Comparison of ENCODE assay signal across 20 cellular contexts in the genomic region with DNA sequence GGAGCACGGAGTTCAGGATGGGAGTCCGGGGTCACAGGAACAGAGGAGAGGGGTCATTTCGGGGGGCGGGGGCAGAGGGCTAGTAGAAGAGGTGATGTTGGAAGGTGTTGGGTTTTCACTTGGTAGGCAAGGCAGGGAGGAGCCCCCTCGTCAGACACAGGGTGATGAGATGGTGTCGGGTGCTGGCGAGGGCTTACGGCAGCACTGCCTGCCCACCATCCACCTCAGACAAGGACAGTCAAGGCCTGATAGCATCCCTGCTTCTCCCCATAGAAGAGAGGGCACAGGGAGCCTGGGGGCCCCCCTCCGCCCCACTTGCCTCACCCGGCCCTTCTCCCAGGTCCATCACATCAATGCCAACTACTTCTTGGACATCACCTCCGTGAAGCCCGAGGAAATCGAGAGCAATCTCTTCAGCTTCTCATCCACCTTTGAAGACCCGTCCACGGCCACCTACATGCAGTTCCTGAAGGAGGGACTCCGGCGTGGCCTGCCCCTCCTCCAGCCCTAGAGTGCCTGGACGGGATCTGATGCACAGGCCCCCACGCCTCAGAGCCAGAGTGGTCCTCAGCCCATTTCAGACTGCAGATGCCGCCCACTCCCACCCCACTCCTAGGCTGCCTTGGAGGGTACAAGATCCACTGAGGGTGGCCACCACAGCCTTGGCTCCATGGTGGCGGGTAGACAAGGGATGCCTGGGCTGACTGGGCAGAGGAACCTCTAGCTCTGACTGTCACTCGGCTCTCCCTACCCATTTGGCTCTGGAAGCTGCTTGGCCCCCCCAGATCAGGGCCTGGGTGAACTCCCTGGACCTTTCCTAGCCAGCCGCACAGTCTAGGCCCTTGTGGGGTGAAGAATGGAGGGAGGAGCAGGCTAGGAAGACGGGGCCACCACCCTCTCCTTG. TPM values are rescaled to one million over a fixed set of nuclear protein-coding genes. Genes with fewer than 3 reads are reported as not detected.
DNase-seq lines count a peak whose midpoint lies in the region; ATAC-seq and TF ChIP-seq lines count a peak whose summit lies in the region.
"Had no signal": no experiment of that assay in that cellular context is flagged by ENCODE, and none has a peak within 500 bp of the region (broad histone marks: within the 10 kb centered on the region; RNA-seq: fewer than 3 reads in every experiment).

No MANE protein-coding gene starts in this region.

- no peaks in the 10 kb centered on the region for H3K27me3 Mint-ChIP-seq in T-helper 1 cell treated with Interleukin-12 subunit alpha and Interleukin-12 subunit beta and Interleukin-4 antibody, amounts not matched to agents 30 μg/mL and 1 μg/mL, for 36 hours (ENCODE audit: low read depth)
- no peaks in the 10 kb centered on the region for H3K27me3 Mint-ChIP-seq in CD4-positive, CD25-positive, alpha-beta regulatory T cell
- no peaks in the 10 kb centered on the region for H3K27me3 Mint-ChIP-seq in chondrocyte (ENCODE audit: low read depth)
- H3K27me3 Mint-ChIP-seq in naive thymus-derived CD8-positive, alpha-beta T cell, result no peaks in the 10 kb centered on the region

- H3K36me3 Mint-ChIP-seq in T-helper 1 cell treated with Interleukin-12 subunit alpha and Interleukin-12 subunit beta and Interleukin-4 antibody, amounts not matched to agents 30 μg/mL and 1 μg/mL, for 36 hours (ENCODE audit: low read depth), result no peaks in the 10 kb centered on the region
- peaks cover 7% of the 10 kb centered on the region for H3K36me3 Mint-ChIP-seq in CD4-positive, CD25-positive, alpha-beta regulatory T cell
- peaks cover 2% of the 10 kb centered on the region for H3K36me3 Mint-ChIP-seq in chondrocyte (ENCODE audit: low read depth)
- H3K36me3 Mint-ChIP-seq in naive thymus-derived CD8-positive, alpha-beta T cell, result peaks cover 0 to 7% (median 5%) of the 10 kb centered on the region in 3 donors

- no peak for DNase-seq in T-helper 1 cell
- no peak for DNase-seq in CD4-positive, CD25-positive, alpha-beta regulatory T cell
- peak; percentile 83 for DNase-seq in chondrocyte (ENCODE audit: low spot score)
- DNase-seq in naive thymus-derived CD8-positive, alpha-beta T cell, result no peak
- no peak for DNase-seq in AML-193 (lab: John Stamatoyannopoulos, UW)
- no peak for DNase-seq in kidney tubule cell (ENCODE audit: low spot score)
- no peak for DNase-seq in HPDE6-E6E7 (ENCODE audit: extremely low spot score)
- DNase-seq: BE2C; CD8-positive, alpha-beta memory T cell; DMS79 treated with DMSO at 0.1 percent for 48 hours; HCEC 1CT; NCI-H1436; NCI-H2029; NCI-H2171; NCI-H446; NK-92 treated with Interleukin-12 subunit alpha and Interleukin-12 subunit beta, amount 100 ng/mL, for 24 hours; OCI-M1 had no signal

- H3K4me1 ChIP-seq in CD4-positive, CD25-positive, alpha-beta regulatory T cell (ENCODE audit: control insufficient read depth, insufficient read depth, low read length, poor library complexity, severe bottlenecking), result peaks cover 14% of the 10 kb centered on the region

- POLR2A ChIA-PET in naive thymus-derived CD8-positive, alpha-beta T cell (lab: Charles Lee), result interaction anchor here (0.6 to 1.6 kb wide), 4 partner anchors 42 to 268 kb away, joined by 3 read pairs; no protein-coding TSS in a partner anchor

- TF ChIP-seq CTCF in chondrocyte (IDR thresholded peaks at IDR 0.05), result no peak

- peak overlapping the region; percentile 21 for H3K27ac Mint-ChIP-seq in T-helper 1 cell treated with Interleukin-12 subunit alpha and Interleukin-12 subunit beta and Interleukin-4 antibody, amounts not matched to agents 30 μg/mL and 1 μg/mL, for 36 hours
- peak overlapping the region in 2 of 3 donors; percentile 42 to 83 for H3K27ac Mint-ChIP-seq in CD4-positive, CD25-positive, alpha-beta regulatory T cell
- H3K27ac Mint-ChIP-seq in chondrocyte (ENCODE audit: unreplicated experiment), result no peak overlapping the region
- H3K27ac Mint-ChIP-seq in naive thymus-derived CD8-positive, alpha-beta T cell, result peak overlapping the region in 6 of 10 donors; percentile 12 to 87 (median 60)

- no peak overlapping the region for H3K27ac ChIP-seq in CD4-positive, CD25-positive, alpha-beta regulatory T cell (ENCODE audit: insufficient read depth, low read length, poor library complexity, severe bottlenecking)
- H3K27ac ChIP-seq: 22Rv1, KMS-11 had no signal

- H3K4me1 Mint-ChIP-seq in T-helper 1 cell treated with Interleukin-12 subunit alpha and Interleukin-12 subunit beta and Interleukin-4 antibody, amounts not matched to agents 30 μg/mL and 1 μg/mL, for 36 hours (ENCODE audit: low read depth), result peaks cover 13% of the 10 kb centered on the region
- H3K4me1 Mint-ChIP-seq in CD4-positive, CD25-positive, alpha-beta regulatory T cell, result peaks cover 0 to 26% (median 5%) of the 10 kb centered on the region in 4 donors
- H3K4me1 Mint-ChIP-seq in chondrocyte (ENCODE audit: low read depth), result peaks cover 17% of the 10 kb centered on the region
- peaks cover 13 to 28% (median 19%) of the 10 kb centered on the region in 4 donors for H3K4me1 Mint-ChIP-seq in naive thymus-derived CD8-positive, alpha-beta T cell

- H3K36me3 ChIP-seq in CD4-positive, CD25-positive, alpha-beta regulatory T cell (ENCODE audit: control insufficient read depth, insufficient read depth, low read length), result no peaks in the 10 kb centered on the region
- H3K36me3 ChIP-seq: BE2C had no signal

- no peaks in the 10 kb centered on the region for H3K9me3 Mint-ChIP-seq in T-helper 1 cell treated with Interleukin-12 subunit alpha and Interleukin-12 subunit beta and Interleukin-4 antibody, amounts not matched to agents 30 μg/mL and 1 μg/mL, for 36 hours
- peaks cover 0 to 2% (median 0%) of the 10 kb centered on the region in 7 donors for H3K9me3 Mint-ChIP-seq in CD4-positive, CD25-positive, alpha-beta regulatory T cell
- H3K9me3 Mint-ChIP-seq in chondrocyte (ENCODE audit: low read depth), result no peaks in the 10 kb centered on the region
- no peaks in the 10 kb centered on the region for H3K9me3 Mint-ChIP-seq in naive thymus-derived CD8-positive, alpha-beta T cell
- H3K9me3 Mint-ChIP-seq: CD8-positive, alpha-beta memory T cell had no signal

- H3K4me3 ChIP-seq in CD4-positive, CD25-positive, alpha-beta regulatory T cell (ENCODE audit: low read depth, low read length), result no peak overlapping the region

- no peak for ATAC-seq in CD4-positive, CD25-positive, alpha-beta regulatory T cell (ENCODE audit: low read depth in 2 of 2)
- no peak for ATAC-seq in naive thymus-derived CD8-positive, alpha-beta T cell

- H3K27me3 ChIP-seq in CD4-positive, CD25-positive, alpha-beta regulatory T cell (ENCODE audit: control insufficient read depth, insufficient read depth, low read length), result no peaks in the 10 kb centered on the region
- H3K27me3 ChIP-seq: BE2C had no signal

- no peak overlapping the region for H3K4me3 Mint-ChIP-seq in T-helper 1 cell treated with Interleukin-12 subunit alpha and Interleukin-12 subunit beta and Interleukin-4 antibody, amounts not matched to agents 30 μg/mL and 1 μg/mL, for 36 hours
- H3K4me3 Mint-ChIP-seq in CD4-positive, CD25-positive, alpha-beta regulatory T cell, result peak overlapping the region in 2 of 4 donors; percentile 67 to 88
- no peak overlapping the region for H3K4me3 Mint-ChIP-seq in chondrocyte (ENCODE audit: unreplicated experiment)
- peak overlapping the region in 1 of 10 donors; percentile 24 for H3K4me3 Mint-ChIP-seq in naive thymus-derived CD8-positive, alpha-beta T cell

- H3K9me3 ChIP-seq in CD4-positive, CD25-positive, alpha-beta regulatory T cell (ENCODE audit: control insufficient read depth in 2 of 2, low read length in 2 of 2), result no peaks in the 10 kb centered on the region
- H3K9me3 ChIP-seq: BE2C had no signal

RNA-seq across cellular contexts. Expression of a gene that starts 4.3 kb away (rescaled TPM):
- 32.9 TPM for total RNA-seq in CD4-positive, CD25-positive, alpha-beta regulatory T cell
- polyA plus RNA-seq in CD4-positive, CD25-positive, alpha-beta regulatory T cell, result 10 to 100 TPM; 29.7 to 56.1 (median 32.4) TPM
- 51.2 to 67.1 TPM (median 51.2 TPM) in 3 replicates for total RNA-seq in chondrocyte
- 10 to 100 TPM; 50.0 to 56.4 TPM for total RNA-seq in naive thymus-derived CD8-positive, alpha-beta T cell
- polyA plus RNA-seq in naive thymus-derived CD8-positive, alpha-beta T cell, result 10 to 100 TPM; 34.3 to 42.6 (median 40.9) TPM

RNA-seq across cellular contexts. Expression of a gene that starts 15.5 kb away (rescaled TPM):
- total RNA-seq in CD4-positive, CD25-positive, alpha-beta regulatory T cell, result 19.2 TPM
- polyA plus RNA-seq in CD4-positive, CD25-positive, alpha-beta regulatory T cell, result 1 to 10 TPM; 1.2 to 2.7 (median 2.0) TPM
- total RNA-seq in chondrocyte, result 77.0 to 99.5 TPM (median 95.7 TPM) in 3 replicates
- total RNA-seq in naive thymus-derived CD8-positive, alpha-beta T cell, result 10 to 100 TPM; 19.2 to 20.4 TPM
- 1 to 10 TPM; 2.6 to 7.0 (median 2.7) TPM for polyA plus RNA-seq in naive thymus-derived CD8-positive, alpha-beta T cell

RNA-seq across cellular contexts. Expression of a gene that starts 43.8 kb away (rescaled TPM):
- total RNA-seq in CD4-positive, CD25-positive, alpha-beta regulatory T cell, result not detected
- under 1 TPM in 3 of 4 donors, not detected in 1; 0.15 to 0.26 (median 0.20) TPM for polyA plus RNA-seq in CD4-positive, CD25-positive, alpha-beta regulatory T cell
- total RNA-seq in chondrocyte, result 0.80 to 2.9 TPM (median 1.2 TPM) in 3 replicates
- total RNA-seq in naive thymus-derived CD8-positive, alpha-beta T cell, result not detected
- not detected for polyA plus RNA-seq in naive thymus-derived CD8-positive, alpha-beta T cell
- polyA plus RNA-seq: CD8-positive, alpha-beta memory T cell had no signal
